Comparison of ENCODE assay signal across 10 cellular contexts in genomic region chr19:1257475-1258160, GRCh38. TPM values are rescaled to one million over a fixed set of nuclear protein-coding genes. Genes with fewer than 3 reads are reported as not detected.
DNase-seq lines count a peak whose midpoint lies in the region; ATAC-seq and TF ChIP-seq lines count a peak whose summit lies in the region.
"Had no signal": no experiment of that assay in that cellular context is flagged by ENCODE, and none has a peak within 500 bp of the region (broad histone marks: within the 10 kb centered on the region; RNA-seq: fewer than 3 reads in every experiment).

No MANE protein-coding gene starts in this region.

- H3K36me3 ChIP-seq in BLaER1 (peaks cover 50% of the 10 kb centered on the region), IMR-90 (ENCODE audit: control insufficient read depth, insufficient read depth, low read length) (peaks cover 52% of the 10 kb centered on the region)
- peaks cover 48% of the 10 kb centered on the region for H3K36me3 ChIP-seq in effector memory CD4-positive, alpha-beta T cell (ENCODE audit: control insufficient read depth, insufficient read depth, low read length)

- intact Hi-C loops in IMR-90 (cut with micrococcal nuclease) = no loop called here

- BruUV-seq in IMR-90 (replicated peaks; lab: Mats Ljungman, UMichigan) = no TSS peak

- no peaks in the 10 kb centered on the region for H3K9me3 Mint-ChIP-seq in osteocyte (ENCODE audit: unreplicated experiment)

- H3K27ac Mint-ChIP-seq in osteocyte (ENCODE audit: unreplicated experiment) = peak overlapping the region; percentile 95

- 0 out of 4 replicates have a peak overlapping the region, but pooled peaks of 1 of the 2 experiments have one; percentile 56 for H4K8ac ChIP-seq in IMR-90 (ENCODE audit: low read depth in 2 of 2, low read length in 2 of 2)

- H3K4me2 ChIP-seq in BLaER1 = peak overlapping the region; percentile 100
- no peak overlapping the region for H3K4me2 ChIP-seq in IMR-90 (ENCODE audit: low read depth, low read length)

- H3K56ac ChIP-seq in IMR-90 (ENCODE audit: extremely low read depth, insufficient read depth, low read length) = no peak overlapping the region

- no peak overlapping the region; the same call in 1 of the 2 replicates for H2BK120ac ChIP-seq in IMR-90 (ENCODE audit: low read depth, low read length)

- H3K27me3 Mint-ChIP-seq in osteocyte (ENCODE audit: unreplicated experiment) = no peaks in the 10 kb centered on the region

- H3K27me3 ChIP-seq in BLaER1 (no peaks in the 10 kb centered on the region), IMR-90 (ENCODE audit: control insufficient read depth, insufficient read depth, low read length) (no peaks in the 10 kb centered on the region)
- H3K27me3 ChIP-seq in effector memory CD4-positive, alpha-beta T cell (replicated peaks; ENCODE audit: control insufficient read depth, insufficient read depth, low read length, poor library complexity, severe bottlenecking) = no peaks in the 10 kb centered on the region

- no peak overlapping the region for H2BK15ac ChIP-seq in IMR-90 (ENCODE audit: low read depth, low read length)

- H3K9me1 ChIP-seq in IMR-90 (ENCODE audit: insufficient read depth, low read length) = peaks cover 3% of the 10 kb centered on the region; the same call in 1 of the 2 replicates

- H4K91ac ChIP-seq in IMR-90 (ENCODE audit: insufficient read depth, low read depth, low read length) = no peak overlapping the region

- peaks cover 72% of the 10 kb centered on the region for H3K4me1 Mint-ChIP-seq in osteocyte (ENCODE audit: unreplicated experiment)

- no peak for TF ChIP-seq RAD21 in IMR-90 (IDR thresholded peaks at IDR 0.05; ENCODE audit: low read length)

- in situ Hi-C loops in IMR-90 (cut with MboI; ENCODE audit: low sequenced_read_pairs) = no loop called here

- no peak overlapping the region for H3K14ac ChIP-seq in IMR-90 (replicated peaks; ENCODE audit: low read depth, low read length)

- POLR2A ChIA-PET in IMR-90 (lab: Charles Lee; ENCODE audit: unreplicated experiment) = no interaction called here

- dilution Hi-C loops in IMR-90 (cut with HindIII; ENCODE audit: low sequenced_read_pairs, unreplicated experiment) = no loop called here

- no peak overlapping the region; the same call in 1 of the 2 replicates for H2AK5ac ChIP-seq in IMR-90 (ENCODE audit: low read depth, low read length)

- H3K36me3 Mint-ChIP-seq in osteocyte (ENCODE audit: unreplicated experiment) = peaks cover 27% of the 10 kb centered on the region

- H3K4ac ChIP-seq in IMR-90 (ENCODE audit: low read depth, low read length) = no peak overlapping the region; the same call in 1 of the 2 replicates

- peak overlapping the region; percentile 64 for H3K27ac ChIP-seq in BLaER1
- H3K27ac ChIP-seq in IMR-90 (ENCODE audit: insufficient read depth, low read length) = peak overlapping the region; percentile 74
- peak overlapping the region; percentile 97 for H3K27ac ChIP-seq in effector memory CD4-positive, alpha-beta T cell (ENCODE audit: insufficient read depth, low read length, poor library complexity, severe bottlenecking)

- H3K4me3 ChIP-seq in BLaER1 (peak overlapping the region; percentile 76), IMR-90 (ENCODE audit: insufficient read depth, low read depth, low read length) (no peak overlapping the region)
- no peak overlapping the region for H3K4me3 ChIP-seq in effector memory CD4-positive, alpha-beta T cell (ENCODE audit: insufficient read depth, low read depth, low read length, poor library complexity, severe bottlenecking)

- TF ChIP-seq POLR2A in IMR-90 (IDR thresholded peaks at IDR 0.05; ENCODE audit: low read depth, low read length) = no peak

- H2BK5ac ChIP-seq in IMR-90 (ENCODE audit: low read depth, low read length, poor library complexity, severe bottlenecking) = peak overlapping the region; percentile 45

- H3K18ac ChIP-seq in IMR-90 (ENCODE audit: low read depth, low read length) = no peak overlapping the region

- no peak for ATAC-seq in IMR-90 (ENCODE audit: low read depth)
- ATAC-seq: left lobe of liver had no signal

- H3K23ac ChIP-seq in IMR-90 (ENCODE audit: low read depth, low read length) = peak overlapping the region; percentile 74

- H4K20me1 ChIP-seq in BLaER1 = peaks cover 76% of the 10 kb centered on the region
- peaks cover 75% of the 10 kb centered on the region for H4K20me1 ChIP-seq in IMR-90 (ENCODE audit: insufficient read depth, low read length)

- no peak for DNase-seq in IMR-90
- no peak for DNase-seq in effector memory CD4-positive, alpha-beta T cell
- DNase-seq in osteocyte (ENCODE audit: extremely low spot score, unreplicated experiment) = no peak
- no peak for DNase-seq in SK-N-DZ (ENCODE audit: low spot score)
- DNase-seq in NCI-H226 = no peak
- DNase-seq in NCI-H1092 (lab: John Stamatoyannopoulos, UW) = no peak
- DNase-seq in NCI-H510A treated with DMSO at 0.1 percent for 48 hours (lab: John Stamatoyannopoulos, UW) = no peak
- DNase-seq: SW 1271 had no signal

- no peak overlapping the region; the same call in 1 of the 2 replicates for H2BK20ac ChIP-seq in IMR-90 (ENCODE audit: low read depth, low read length)

- H3K4me1 ChIP-seq in BLaER1 (peaks cover 89% of the 10 kb centered on the region), IMR-90 (ENCODE audit: control insufficient read depth, insufficient read depth, low read length) (peaks cover 52% of the 10 kb centered on the region)
- H3K4me1 ChIP-seq in effector memory CD4-positive, alpha-beta T cell (ENCODE audit: control insufficient read depth, insufficient read depth, low read length, poor library complexity, severe bottlenecking) = peaks cover 83% of the 10 kb centered on the region

- peak overlapping the region; percentile 31 for H2AK9ac ChIP-seq in IMR-90 (replicated peaks; ENCODE audit: low read depth, low read length, poor library complexity)

- no peak overlapping the region for H2AFZ ChIP-seq in IMR-90 (replicated peaks; ENCODE audit: low read length, poor library complexity)

- 91% methylated on average over 6 of the region's 23 CpGs; no CpG with 5 or more reads in 1 of the 2 experiments for WGBS in IMR-90 (ENCODE audit: extremely low coverage in 2 of 2, insufficient read length in 1 of 2), 2 experiments

- H3K4me3 Mint-ChIP-seq in osteocyte (ENCODE audit: unreplicated experiment) = peak overlapping the region; percentile 18

- no peak for TF ChIP-seq CTCF in IMR-90 (conservative IDR thresholded peaks at IDR 0.05; ENCODE audit: low read depth, low read length)
- TF ChIP-seq CTCF in osteocyte (IDR thresholded peaks at IDR 0.05) = no peak

- CTCF ChIA-PET in IMR-90 (lab: Yijun Ruan, JAX) = no interaction called here

- peaks cover 0 to 62% of the 10 kb centered on the region in 2 experiments; a peak in 2 of 4 replicates for H3K79me1 ChIP-seq in IMR-90 (ENCODE audit: low read depth in 1 of 2, low read length in 2 of 2)

- H3K9ac ChIP-seq in BLaER1 (peak overlapping the region; percentile 66), IMR-90 (ENCODE audit: low read depth, low read length) (no peak overlapping the region)

- H3K9me3 ChIP-seq in BLaER1 (no peaks in the 10 kb centered on the region), IMR-90 (ENCODE audit: control insufficient read depth, insufficient read depth, low read length) (no peaks in the 10 kb centered on the region)
- H3K9me3 ChIP-seq in effector memory CD4-positive, alpha-beta T cell (ENCODE audit: control insufficient read depth, low read length) = no peaks in the 10 kb centered on the region

- no peak overlapping the region for H4K5ac ChIP-seq in IMR-90 (ENCODE audit: low read depth, low read length)

TF ChIP-seq in IMR-90, 13 proteins besides CTCF, POLR2A, EP300 and RAD21 (continues in another document):
- no peak for TF ChIP-seq CHD1 (IDR thresholded peaks at IDR 0.05; ENCODE audit: low read depth, low read length)
- no peak for TF ChIP-seq MXI1 (IDR thresholded peaks at IDR 0.05; ENCODE audit: borderline replicate concordance, low read depth, low read length)
- no peak for TF ChIP-seq CEBPB (IDR thresholded peaks at IDR 0.05; ENCODE audit: low read depth, low read length)
- no peak for TF ChIP-seq NFE2L2 (IDR thresholded peaks at IDR 0.05; ENCODE audit: low read depth, low read length)

RNA-seq across cellular contexts. Expression of gene MIDN, which starts 9.2 kb away (rescaled TPM):
- total RNA-seq in IMR-90 (2012; rRNA removed) (2.2 and 2.5 TPM in 2 replicates), osteocyte (98.1 and 103 TPM in 2 replicates)
- 24.1 and 26.0 TPM in 2 replicates for polyA plus RNA-seq in IMR-90 (2012; rRNA removed)
- 39.2 and 47.7 TPM in 2 replicates for polyA plus RNA-seq in IMR-90 (2012; cell fraction: cytosol; rRNA removed)
- 97.0 and 144 TPM in 2 replicates for polyA plus RNA-seq in IMR-90 (2012; cell fraction: nucleus; rRNA removed; ENCODE audit: low replicate concordance)
- polyA plus RNA-seq in SK-N-DZ (2014; cell fraction: cytosol; rRNA removed) = 23.3 and 31.3 TPM in 2 replicates
- 74.4 and 125 TPM in 2 replicates for polyA plus RNA-seq in SK-N-DZ (2014; cell fraction: nucleus; rRNA removed)

RNA-seq across cellular contexts. Expression of gene CIRBP, which starts 11.5 kb away (rescaled TPM):
- total RNA-seq in IMR-90 (2012; rRNA removed) (226 and 299 TPM in 2 replicates), osteocyte (401 and 408 TPM in 2 replicates)
- polyA plus RNA-seq in IMR-90 (2012; rRNA removed) = 405 and 542 TPM in 2 replicates
- 562 and 617 TPM in 2 replicates for polyA plus RNA-seq in IMR-90 (2012; cell fraction: cytosol; rRNA removed)
- polyA plus RNA-seq in IMR-90 (2012; cell fraction: nucleus; rRNA removed; ENCODE audit: low replicate concordance) = 2,129 and 2,924 TPM in 2 replicates
- polyA plus RNA-seq in SK-N-DZ (2014; cell fraction: cytosol; rRNA removed) = 479 and 663 TPM in 2 replicates
- polyA plus RNA-seq in SK-N-DZ (2014; cell fraction: nucleus; rRNA removed) = 559 and 732 TPM in 2 replicates

RNA-seq across cellular contexts. Expression of gene ATP5F1D, which starts 16.1 kb away (rescaled TPM):
- total RNA-seq in IMR-90 (2012; rRNA removed) (7.3 and 13.6 TPM in 2 replicates), osteocyte (167 and 172 TPM in 2 replicates)
- 140 and 189 TPM in 2 replicates for polyA plus RNA-seq in IMR-90 (2012; rRNA removed)
- polyA plus RNA-seq in IMR-90 (2012; cell fraction: cytosol; rRNA removed) = 348 and 386 TPM in 2 replicates
- polyA plus RNA-seq in IMR-90 (2012; cell fraction: nucleus; rRNA removed; ENCODE audit: low replicate concordance) = 72.4 and 213 TPM in 2 replicates
- 69.7 and 75.2 TPM in 2 replicates for polyA plus RNA-seq in SK-N-DZ (2014; cell fraction: cytosol; rRNA removed)
- 50.9 and 102 TPM in 2 replicates for polyA plus RNA-seq in SK-N-DZ (2014; cell fraction: nucleus; rRNA removed)

RNA-seq across cellular contexts. Expression of gene FAM174C, which starts 17.7 kb away (rescaled TPM):
- total RNA-seq in IMR-90 (2012; rRNA removed) (7.5 and 10.6 TPM in 2 replicates), osteocyte (35.3 and 35.8 TPM in 2 replicates)
- polyA plus RNA-seq in IMR-90 (2012; rRNA removed) = 61.8 and 93.4 TPM in 2 replicates
- 94.9 and 135 TPM in 2 replicates for polyA plus RNA-seq in IMR-90 (2012; cell fraction: cytosol; rRNA removed)
- polyA plus RNA-seq in IMR-90 (2012; cell fraction: nucleus; rRNA removed; ENCODE audit: low replicate concordance) = 46.6 and 93.7 TPM in 2 replicates
- 27.6 and 35.5 TPM in 2 replicates for polyA plus RNA-seq in SK-N-DZ (2014; cell fraction: cytosol; rRNA removed)
- 40.1 and 42.4 TPM in 2 replicates for polyA plus RNA-seq in SK-N-DZ (2014; cell fraction: nucleus; rRNA removed)

RNA-seq across cellular contexts. Expression of gene CBARP, which starts 19.8 kb away (rescaled TPM):
- total RNA-seq in IMR-90 (2012; rRNA removed) = 0.18 and 0.56 TPM in 2 replicates
- polyA plus RNA-seq in IMR-90 (2012; rRNA removed) = 3.9 and 8.5 TPM in 2 replicates
- 3.2 and 7.9 TPM in 2 replicates for polyA plus RNA-seq in IMR-90 (2012; cell fraction: cytosol; rRNA removed)
- polyA plus RNA-seq in IMR-90 (2012; cell fraction: nucleus; rRNA removed; ENCODE audit: low replicate concordance) = 24.1 and 64.4 TPM in 2 replicates
- total RNA-seq in osteocyte = 6.9 and 7.0 TPM in 2 replicates
- 12.3 and 24.2 TPM in 2 replicates for polyA plus RNA-seq in SK-N-DZ (2014; cell fraction: cytosol; rRNA removed)
- polyA plus RNA-seq in SK-N-DZ (2014; cell fraction: nucleus; rRNA removed) = 44.5 and 49.5 TPM in 2 replicates

Comparison
In these comparisons a context has a peak if more than half of its experiments do, and no peak if none do; other contexts are left out.
1. RNA of gene MIDN, which starts 9.2 kb away (total RNA-seq): 98.1 to 103 TPM in osteocyte; 2.2 to 2.5 TPM in IMR-90; every median in the first group is over 10 times any median in the second.
2. RNA of gene ATP5F1D, which starts 16.1 kb away (total RNA-seq): 167 to 172 TPM in osteocyte; 7.3 to 13.6 TPM in IMR-90; every median in the first group is over 10 times any median in the second.
3. Peak in every context shown above with its lines, with median percentiles within 50 percentile points of each other: H3K27ac ChIP-seq.